In the genomic region with DNA sequence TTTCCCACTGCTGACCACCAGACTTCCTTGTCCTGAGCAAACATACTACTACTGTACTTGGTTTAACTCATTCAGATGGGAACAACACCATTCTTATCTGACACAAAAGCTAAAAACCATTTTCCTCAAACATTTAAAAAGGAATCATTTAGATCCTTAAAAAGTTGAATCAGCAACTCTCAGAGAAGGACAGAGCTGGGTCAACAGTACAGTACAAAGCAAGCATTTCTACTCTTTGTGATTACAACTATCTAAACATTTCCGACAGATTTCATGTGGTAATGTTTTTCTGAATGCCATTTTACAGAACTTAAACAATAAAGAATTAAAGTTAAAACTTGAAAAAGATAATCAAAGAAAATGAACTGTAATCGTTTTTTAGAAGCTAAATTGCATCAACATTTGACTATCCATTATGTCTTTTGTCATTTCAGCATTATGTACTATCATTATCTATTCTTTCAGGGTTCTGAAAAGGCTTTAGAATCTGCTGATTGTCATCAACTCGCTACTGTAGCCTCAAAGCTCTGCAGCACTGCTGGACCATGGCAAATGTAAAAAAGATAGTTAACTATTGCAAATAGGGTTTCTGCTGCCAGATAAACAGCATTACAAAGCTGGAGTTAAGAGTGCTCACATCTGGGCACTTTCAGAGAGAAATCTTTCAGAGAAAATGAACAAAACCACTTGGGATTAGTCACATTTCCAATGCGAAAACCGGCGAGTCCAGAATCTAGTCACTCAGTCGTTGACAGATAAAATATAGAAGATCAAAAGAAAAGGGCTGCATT, we compare ENCODE assay signal across 18 cellular contexts.
DNase-seq lines count a peak whose midpoint lies in the region; ATAC-seq lines count a peak whose summit lies in the region.
"Had no signal": no experiment of that assay in that cellular context is flagged by ENCODE, and none has a peak within 500 bp of the region (broad histone marks: within the 10 kb centered on the region; RNA-seq: fewer than 3 reads in every experiment).

No MANE protein-coding gene starts in this region.

- DNase-seq in GM23248: no peak
- DNase-seq in NCI-H2227 (lab: John Stamatoyannopoulos, UW; ENCODE audit: unreplicated experiment): peak; percentile 24
- peak; percentile 54 for DNase-seq in astrocyte of the hippocampus (ENCODE audit: low read depth, low spot score)
- peak; percentile 14 for DNase-seq in left kidney (ENCODE audit: low read depth, low spot score)
- DNase-seq in activated effector memory CD4-positive, alpha-beta T cell treated with Interleukin-2 at 50 U/mL for 16 hours: no peak
- no peak for DNase-seq in NCI-H2029 treated with DMSO at 0.1 percent for 48 hours (lab: John Stamatoyannopoulos, UW)
- DNase-seq: activated CD4-positive, alpha-beta T cell treated with anti-CD3 and anti-CD28 coated beads for 1 hour; activated CD8-positive, alpha-beta memory T cell treated with anti-CD3 and anti-CD28 coated beads, Interleukin-2, amount 10 ng/mL, durations not matched to agents 7 days and 5 days; activated gamma-delta T cell; HFFc6; left colon; MM.1S; NCI-H2171; stimulated activated CD4-positive, alpha-beta T cell treated with anti-CD3 and anti-CD28 coated beads, Interleukin-4, amount 100 ng/mL, for 24 hours; T-helper 17 cell had no signal

- H3K9me2 ChIP-seq in GM23248 (ENCODE audit: insufficient read depth): no peaks in the 10 kb centered on the region

- H3K79me2 ChIP-seq in GM23248 (ENCODE audit: insufficient read depth): no peaks in the 10 kb centered on the region

- in situ Hi-C loops in GM23248 (cut with MboI): no loop called here

- no peak overlapping the region for H3K27ac ChIP-seq in GM23248
- H3K27ac ChIP-seq: thoracic aorta had no signal

- no peaks in the 10 kb centered on the region for H3K36me3 ChIP-seq in GM23248 (ENCODE audit: low read depth)
- H3K36me3 ChIP-seq: thoracic aorta had no signal

- no peaks in the 10 kb centered on the region for H3K9me3 ChIP-seq in GM23248 (ENCODE audit: low read depth)
- H3K9me3 ChIP-seq: thoracic aorta had no signal

- no peak overlapping the region for H3K4me2 ChIP-seq in GM23248 (ENCODE audit: unreplicated experiment)

- H4K20me1 ChIP-seq in GM23248 (ENCODE audit: insufficient read depth): no peaks in the 10 kb centered on the region

- H3F3A ChIP-seq in GM23248 (ENCODE audit: insufficient read depth): no peaks in the 10 kb centered on the region

- no peak overlapping the region for H3K9ac ChIP-seq in GM23248

- ATAC-seq in HG02678 (IDR thresholded peaks at IDR 0.05; ENCODE audit: unreplicated experiment) (no peak), GM21515 (IDR thresholded peaks at IDR 0.05; ENCODE audit: unreplicated experiment) (no peak)
- ATAC-seq: activated CD8-positive, alpha-beta memory T cell treated with anti-CD3 and anti-CD28 coated beads, Interleukin-2, amount 10 ng/mL, durations not matched to agents 7 days and 5 days; left colon; T-helper 17 cell had no signal

- 31 to 34% methylated on average over 7 of the region's 7 CpGs for WGBS in GM23248 (ENCODE audit: low coverage in 1 of 2, low lambda C conversion rate in 2 of 2, missing lambda C conversion rate in 2 of 2), 2 experiments

- no peak overlapping the region for H3K4me3 ChIP-seq in GM23248
- H3K4me3 ChIP-seq: thoracic aorta had no signal

- no peaks in the 10 kb centered on the region for H3K27me3 ChIP-seq in GM23248 (replicated peaks; ENCODE audit: insufficient read depth)

- 0 out of 2 replicates have a peak overlapping the region, but pooled peaks have one; percentile 28 for H2AFZ ChIP-seq in GM23248

- H3K4me1 ChIP-seq in GM23248 (ENCODE audit: insufficient read depth): peaks cover 4% of the 10 kb centered on the region

Comparison
In these comparisons a context has a peak if more than half of its experiments do, and no peak if none do; other contexts are left out.
1. DNase-seq: peak in NCI-H2227 (single experiment), astrocyte of the hippocampus (single experiment) and left kidney (single experiment); none in GM23248 (single experiment), activated effector memory CD4-positive, alpha-beta T cell treated with Interleukin-2 at 50 U/mL for 16 hours (single experiment) and NCI-H2029 treated with DMSO at 0.1 percent for 48 hours (single experiment).